ENCODE assay signal across 1 cellular context in the genomic region with DNA sequence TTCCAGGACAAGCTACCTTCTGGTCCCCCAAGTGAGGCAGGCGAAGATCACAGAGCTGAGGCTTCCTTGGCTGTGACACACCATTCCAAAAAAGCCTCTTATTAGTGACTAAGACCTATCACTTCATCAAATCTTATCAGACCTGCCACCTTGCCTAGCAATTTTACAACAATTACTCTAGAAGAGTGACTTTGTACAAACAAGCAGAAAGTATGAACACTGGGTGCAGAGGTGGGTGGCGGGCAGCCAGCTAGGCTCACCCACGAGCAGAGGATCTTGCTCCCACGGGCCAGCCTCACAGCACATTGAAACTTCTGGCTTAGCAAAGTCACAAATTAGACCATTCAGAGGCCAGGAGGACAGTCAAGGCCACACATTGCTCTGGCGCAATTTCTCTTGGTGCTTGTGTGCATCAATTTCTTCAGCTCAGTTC.
TF ChIP-seq lines count a peak whose summit lies in the region.

No MANE protein-coding gene starts in this region.

TF ChIP-seq in K562, 482 proteins besides CTCF, POLR2A, EP300 and RAD21 (continued from another document):
- TF ChIP-seq, protein P1, sequence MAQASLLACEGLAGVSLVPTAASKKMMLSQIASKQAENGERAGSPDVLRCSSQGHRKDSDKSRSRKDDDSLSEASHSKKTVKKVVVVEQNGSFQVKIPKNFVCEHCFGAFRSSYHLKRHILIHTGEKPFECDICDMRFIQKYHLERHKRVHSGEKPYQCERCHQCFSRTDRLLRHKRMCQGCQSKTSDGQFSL (CRISPR knock-in tag; IDR thresholded peaks at IDR 0.05): no peak
- TF ChIP-seq, protein P1 (tag; IDR thresholded peaks at IDR 0.05): no peak
- 0 out of 2 replicates have a peak, but pooled peaks have one; percentile 28 for TF ChIP-seq TRIM28 (IDR thresholded peaks at IDR 0.05)
- TF ChIP-seq MTA2 (IDR thresholded peaks at IDR 0.05; ENCODE audit: low read depth): peak; percentile 72
- TF ChIP-seq, protein P2, sequence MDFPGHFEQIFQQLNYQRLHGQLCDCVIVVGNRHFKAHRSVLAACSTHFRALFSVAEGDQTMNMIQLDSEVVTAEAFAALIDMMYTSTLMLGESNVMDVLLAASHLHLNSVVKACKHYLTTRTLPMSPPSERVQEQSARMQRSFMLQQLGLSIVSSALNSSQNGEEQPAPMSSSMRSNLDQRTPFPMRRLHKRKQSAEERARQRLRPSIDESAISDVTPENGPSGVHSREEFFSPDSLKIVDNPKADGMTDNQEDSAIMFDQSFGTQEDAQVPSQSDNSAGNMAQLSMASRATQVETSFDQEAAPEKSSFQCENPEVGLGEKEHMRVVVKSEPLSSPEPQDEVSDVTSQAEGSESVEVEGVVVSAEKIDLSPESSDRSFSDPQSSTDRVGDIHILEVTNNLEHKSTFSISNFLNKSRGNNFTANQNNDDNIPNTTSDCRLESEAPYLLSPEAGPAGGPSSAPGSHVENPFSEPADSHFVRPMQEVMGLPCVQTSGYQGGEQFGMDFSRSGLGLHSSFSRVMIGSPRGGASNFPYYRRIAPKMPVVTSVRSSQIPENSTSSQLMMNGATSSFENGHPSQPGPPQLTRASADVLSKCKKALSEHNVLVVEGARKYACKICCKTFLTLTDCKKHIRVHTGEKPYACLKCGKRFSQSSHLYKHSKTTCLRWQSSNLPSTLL (IDR thresholded peaks at IDR 0.05): no peak
- TF ChIP-seq EGR1 (conservative IDR thresholded peaks at IDR 0.05): peak; percentile 76
- TF ChIP-seq FOSL1 (tag; conservative IDR thresholded peaks at IDR 0.05): peak; percentile 90
- TF ChIP-seq CSDE1 (IDR thresholded peaks at IDR 0.05): no peak
- TF ChIP-seq CEBPB (tag; IDR thresholded peaks at IDR 0.05): peak; percentile 72
- no peak for TF ChIP-seq ZNF586 (CRISPR knock-in tag; conservative IDR thresholded peaks at IDR 0.05)
- no peak for TF ChIP-seq ZNF436 (CRISPR knock-in tag; IDR thresholded peaks at IDR 0.05)
- peak; percentile 17; the same call in 1 of the 2 replicates for TF ChIP-seq L3MBTL2 (IDR thresholded peaks at IDR 0.05)
- no peak for TF ChIP-seq FOXK1 (CRISPR knock-in tag; IDR thresholded peaks at IDR 0.05; ENCODE audit: borderline replicate concordance)
- no peak for TF ChIP-seq ZNF140 (CRISPR knock-in tag; IDR thresholded peaks at IDR 0.05)
- TF ChIP-seq ARID1B (IDR thresholded peaks at IDR 0.05): peak; percentile 89
- TF ChIP-seq ZNF77 (CRISPR knock-in tag; IDR thresholded peaks at IDR 0.05): no peak
